In the genomic region with DNA sequence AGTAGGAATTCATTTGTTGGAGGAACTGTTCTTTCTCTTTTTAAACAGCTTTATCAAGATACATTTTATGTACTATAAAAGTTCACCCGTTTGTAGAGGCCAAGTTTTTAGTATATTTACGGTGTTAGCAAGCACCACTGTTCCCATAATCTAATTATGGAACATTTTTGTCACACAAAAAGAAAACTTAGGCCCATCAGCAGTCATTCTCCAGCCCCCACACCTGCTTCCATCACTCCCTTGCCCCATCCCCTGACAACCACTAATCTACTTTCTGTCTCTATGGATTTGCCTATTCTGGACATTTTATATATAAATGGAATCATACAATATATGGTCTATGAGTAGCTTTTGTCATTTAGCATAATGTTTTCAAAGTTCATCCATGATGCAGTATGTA, we compare ENCODE assay signal across 30 cellular contexts.
"Had no signal": no experiment of that assay in that cellular context is flagged by ENCODE, and none has a peak within 500 bp of the region (broad histone marks: within the 10 kb centered on the region; RNA-seq: fewer than 3 reads in every experiment).

No MANE protein-coding gene starts in this region.

- DNase-seq: naive thymus-derived CD8-positive, alpha-beta T cell; nephron progenitor cell; occipital lobe; ovary; posterior cingulate gyrus; psoas muscle; right cardiac atrium; right lobe of liver; sigmoid colon; stimulated activated CD4-positive, alpha-beta T cell treated with anti-CD3 and anti-CD28 coated beads, Interleukin-15, amount 100 ng/mL, for 24 hours; stimulated activated CD4-positive, alpha-beta T cell treated with anti-CD3 and anti-CD28 coated beads, Interleukin-2, amount 100 ng/mL, for 24 hours; stimulated activated CD4-positive, alpha-beta T cell treated with anti-CD3 and anti-CD28 coated beads, Interleukin-2, amount 100 ng/mL, for 48 hours; stimulated activated CD4-positive, alpha-beta T cell treated with anti-CD3 and anti-CD28 coated beads, Interleukin-4, amount 100 ng/mL, for 24 hours; stimulated activated naive B cell treated with anti-CD40 and anti-IgM and Interleukin-4, amounts not matched to agents 10 μg/mL and 1 μg/mL and 100 μg/mL, for 72 hours; stimulated activated naive CD4-positive, alpha-beta T cell treated with Interleukin-2 at 50 U/mL for 16 hours; stomach; thyroid gland; trophoblast cell; upper lobe of left lung had no signal

- H3K36me3 Mint-ChIP-seq: naive thymus-derived CD8-positive, alpha-beta T cell; natural killer cell treated with Interleukin-12 subunit alpha and Interleukin-12 subunit beta and Interleukin-15 and Interleukin-18, amount 100 ng/mL, for 72 hours; neural progenitor cell; stimulated activated effector memory CD8-positive, alpha-beta T cell treated with anti-CD3 and anti-CD28 coated beads, Interleukin-12 subunit alpha, Interleukin-12 subunit beta, amount 100 ng/mL, for 72 hours; stimulated activated naive B cell treated with anti-CD40 and anti-IgM and Interleukin-4, amounts not matched to agents 10 μg/mL and 1 μg/mL and 100 μg/mL, for 72 hours had no signal

- H3K36me3 ChIP-seq: neural progenitor cell, ovary, right lobe of liver, sigmoid colon, stomach, thoracic aorta, thyroid gland, tibial nerve, upper lobe of left lung, vagina had no signal

- H3K9ac ChIP-seq: neural progenitor cell, parathyroid adenoma had no signal

- H3K4me1 Mint-ChIP-seq: naive thymus-derived CD8-positive, alpha-beta T cell; nephron progenitor cell; neural progenitor cell; stimulated activated effector memory CD8-positive, alpha-beta T cell treated with anti-CD3 and anti-CD28 coated beads, Interleukin-12 subunit alpha, Interleukin-12 subunit beta, amount 100 ng/mL, for 72 hours; stimulated activated naive B cell treated with anti-CD40 and anti-IgM and Interleukin-4, amounts not matched to agents 10 μg/mL and 1 μg/mL and 100 μg/mL, for 72 hours had no signal

- H3K4me3 ChIP-seq: neural progenitor cell, ovary, psoas muscle, right lobe of liver, sigmoid colon, skin epidermis, smooth muscle cell, stomach, thoracic aorta, thyroid gland, tibial nerve, upper lobe of left lung, vagina had no signal

- H3K9me3 ChIP-seq: ovary, psoas muscle, right lobe of liver, sigmoid colon, stomach, thoracic aorta, thyroid gland, tibial nerve, upper lobe of left lung, vagina had no signal

- H3K27me3 Mint-ChIP-seq: natural killer cell treated with Interleukin-12 subunit alpha and Interleukin-12 subunit beta and Interleukin-15 and Interleukin-18, amount 100 ng/mL, for 72 hours; progenitor cell of endocrine pancreas; stimulated activated naive B cell treated with anti-CD40 and anti-IgM and Interleukin-4, amounts not matched to agents 10 μg/mL and 1 μg/mL and 100 μg/mL, for 72 hours; stimulated activated naive CD8-positive, alpha-beta T cell treated with anti-CD3 and anti-CD28 coated beads, Interleukin-15, Interleukin-2, amounts not matched to agents 100 ng/mL and 50 ng/mL, for 24 hours had no signal

- H3K4me3 Mint-ChIP-seq: naive thymus-derived CD8-positive, alpha-beta T cell; natural killer cell treated with Interleukin-12 subunit alpha and Interleukin-12 subunit beta and Interleukin-15 and Interleukin-18, amount 100 ng/mL, for 72 hours; nephron progenitor cell; neural progenitor cell; stimulated activated effector memory CD8-positive, alpha-beta T cell treated with anti-CD3 and anti-CD28 coated beads, Interleukin-12 subunit alpha, Interleukin-12 subunit beta, amount 100 ng/mL, for 72 hours; stimulated activated naive B cell treated with anti-CD40 and anti-IgM and Interleukin-4, amounts not matched to agents 10 μg/mL and 1 μg/mL and 100 μg/mL, for 72 hours; stimulated activated naive CD8-positive, alpha-beta T cell treated with anti-CD3 and anti-CD28 coated beads, Interleukin-15, Interleukin-2, amounts not matched to agents 100 ng/mL and 50 ng/mL, for 24 hours had no signal

- H3K27ac ChIP-seq: neural progenitor cell, ovary, parathyroid adenoma, psoas muscle, right lobe of liver, sigmoid colon, skin epidermis, stomach, thoracic aorta, thyroid gland, tibial nerve, upper lobe of left lung, vagina had no signal

- H3K9me3 Mint-ChIP-seq: nephron progenitor cell; neural progenitor cell; stimulated activated effector memory CD8-positive, alpha-beta T cell treated with anti-CD3 and anti-CD28 coated beads, Interleukin-12 subunit alpha, Interleukin-12 subunit beta, amount 100 ng/mL, for 72 hours; stimulated activated naive B cell treated with anti-CD40 and anti-IgM and Interleukin-4, amounts not matched to agents 10 μg/mL and 1 μg/mL and 100 μg/mL, for 72 hours; stimulated activated naive CD8-positive, alpha-beta T cell treated with anti-CD3 and anti-CD28 coated beads, Interleukin-15, Interleukin-2, amounts not matched to agents 100 ng/mL and 50 ng/mL, for 24 hours had no signal

- H3K27ac Mint-ChIP-seq: natural killer cell treated with Interleukin-12 subunit alpha and Interleukin-12 subunit beta and Interleukin-15 and Interleukin-18, amount 100 ng/mL, for 72 hours; nephron progenitor cell; neural progenitor cell; progenitor cell of endocrine pancreas; stimulated activated effector memory CD8-positive, alpha-beta T cell treated with anti-CD3 and anti-CD28 coated beads, Interleukin-12 subunit alpha, Interleukin-12 subunit beta, amount 100 ng/mL, for 72 hours; stimulated activated naive B cell treated with anti-CD40 and anti-IgM and Interleukin-4, amounts not matched to agents 10 μg/mL and 1 μg/mL and 100 μg/mL, for 72 hours; stimulated activated naive CD8-positive, alpha-beta T cell treated with anti-CD3 and anti-CD28 coated beads, Interleukin-15, Interleukin-2, amounts not matched to agents 100 ng/mL and 50 ng/mL, for 24 hours had no signal

- ATAC-seq: naive thymus-derived CD8-positive, alpha-beta T cell; natural killer cell treated with Interleukin-12 subunit alpha and Interleukin-12 subunit beta and Interleukin-15 and Interleukin-18, amount 100 ng/mL, for 72 hours; psoas muscle; right cardiac atrium; right lobe of liver; stimulated activated effector memory CD8-positive, alpha-beta T cell treated with anti-CD3 and anti-CD28 coated beads, Interleukin-12 subunit alpha, Interleukin-12 subunit beta, amount 100 ng/mL, for 72 hours; stimulated activated naive B cell treated with anti-CD40 and anti-IgM and Interleukin-4, amounts not matched to agents 10 μg/mL and 1 μg/mL and 100 μg/mL, for 72 hours had no signal
